ENCODE assay signal across 28 cellular contexts in the genomic region with DNA sequence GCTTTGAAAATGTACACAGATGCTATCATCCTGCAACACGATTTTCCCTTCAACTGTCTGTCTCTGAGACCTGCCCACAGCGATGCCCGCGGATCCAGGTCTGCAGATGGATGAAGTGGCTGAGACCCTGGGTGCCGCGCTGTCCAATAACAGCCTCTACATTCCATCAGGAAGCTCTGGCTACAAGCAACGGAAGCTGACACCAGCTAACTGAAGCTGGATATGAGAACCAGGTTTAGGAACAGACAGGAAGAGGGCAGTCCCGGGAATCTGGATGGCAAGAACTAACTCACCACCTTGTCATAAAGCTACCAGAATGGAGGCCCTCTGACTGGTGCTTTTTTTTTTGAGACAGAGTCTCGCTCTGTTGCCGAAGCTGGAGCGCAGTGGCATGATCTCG.
"Had no signal": no experiment of that assay in that cellular context is flagged by ENCODE, and none has a peak within 500 bp of the region (broad histone marks: within the 10 kb centered on the region; RNA-seq: fewer than 3 reads in every experiment).

No MANE protein-coding gene starts in this region.

- H2AFZ ChIP-seq: parathyroid adenoma had no signal

- ATAC-seq: naive thymus-derived CD8-positive, alpha-beta T cell; natural killer cell treated with Interleukin-12 subunit alpha and Interleukin-12 subunit beta and Interleukin-15 and Interleukin-18, amount 100 ng/mL, for 72 hours; psoas muscle; right cardiac atrium; right lobe of liver; stimulated activated effector memory CD8-positive, alpha-beta T cell treated with anti-CD3 and anti-CD28 coated beads, Interleukin-12 subunit alpha, Interleukin-12 subunit beta, amount 100 ng/mL, for 72 hours; stimulated activated naive B cell treated with anti-CD40 and anti-IgM and Interleukin-4, amounts not matched to agents 10 μg/mL and 1 μg/mL and 100 μg/mL, for 72 hours had no signal

- H3K27me3 ChIP-seq: ovary, right lobe of liver, sigmoid colon, stomach, thyroid gland, tibial nerve, upper lobe of left lung, vagina had no signal

- H3K4me1 ChIP-seq: parathyroid adenoma, psoas muscle, right lobe of liver, sigmoid colon, stomach, thyroid gland, tibial nerve, upper lobe of left lung, vagina had no signal

- H3K4me3 ChIP-seq: ovary, psoas muscle, right lobe of liver, sigmoid colon, stomach, thoracic aorta, thyroid gland, tibial nerve, upper lobe of left lung, vagina had no signal

- H3K27ac ChIP-seq: neutrophil, ovary, parathyroid adenoma, psoas muscle, right lobe of liver, sigmoid colon, stomach, thoracic aorta, thyroid gland, tibial nerve, upper lobe of left lung, vagina had no signal

- DNase-seq: naive thymus-derived CD8-positive, alpha-beta T cell; nephron progenitor cell; nucleus accumbens; posterior cingulate gyrus; psoas muscle; right cardiac atrium; right lobe of liver; sigmoid colon; small intestine; stimulated activated CD4-positive, alpha-beta T cell treated with anti-CD3 and anti-CD28 coated beads, Interleukin-12 subunit alpha, Interleukin-12 subunit beta, amount 100 ng/mL, for 4 hours; stimulated activated CD4-positive, alpha-beta T cell treated with anti-CD3 and anti-CD28 coated beads, Interleukin-1b, Interleukin-23, amount 100 ng/mL, for 48 hours; stimulated activated CD4-positive, alpha-beta T cell treated with anti-CD3 and anti-CD28 coated beads, Interleukin-4, amount 100 ng/mL, for 1 hour; stimulated activated CD4-positive, alpha-beta T cell treated with anti-CD3 and anti-CD28 coated beads, Interleukin-4, amount 100 ng/mL, for 4 hours; stimulated activated naive B cell treated with anti-CD40 and anti-IgM and Interleukin-4, amounts not matched to agents 10 μg/mL and 1 μg/mL and 100 μg/mL, for 72 hours; stimulated activated naive CD4-positive, alpha-beta T cell treated with Interleukin-2 at 50 U/mL for 16 hours; stomach; thyroid gland; trophoblast cell; upper lobe of left lung had no signal

- H3K9me3 ChIP-seq: neutrophil, ovary, psoas muscle, right lobe of liver, sigmoid colon, stomach, thoracic aorta, thyroid gland, tibial nerve, upper lobe of left lung, vagina had no signal

- FAIRE-seq: small intestine, urothelium cell line had no signal

- H3K9ac ChIP-seq: parathyroid adenoma had no signal

- H3K36me3 ChIP-seq: neutrophil, ovary, right lobe of liver, sigmoid colon, stomach, thoracic aorta, thyroid gland, tibial nerve, upper lobe of left lung, vagina had no signal

- H3K79me2 ChIP-seq: parathyroid adenoma had no signal
